ENCODE assay signal across 8 cellular contexts in genomic region chr3:187744169-187745151, GRCh38. TPM values are rescaled to one million over a fixed set of nuclear protein-coding genes. Genes with fewer than 3 reads are reported as not detected.
A peak's percentile ranks its signal among the peaks of the same experiment; 100 is the strongest.
DNase-seq lines count a peak whose midpoint lies in the region; ATAC-seq and TF ChIP-seq lines count a peak whose summit lies in the region.

No MANE protein-coding gene starts in this region.

- CTCF ChIA-PET in mammary epithelial cell (lab: Charles Lee; ENCODE audit: low non-redundant PET): interaction anchor here (1.2 kb wide), 1 partner anchor 1211 kb away, joined by 4 read pairs; no protein-coding TSS in a partner anchor

- intact Hi-C loops in mammary epithelial cell (cut with micrococcal nuclease): loop anchor here (1.0 to 10.0 kb wide), 11 partner anchors 242 to 928 kb away; no protein-coding TSS in a partner anchor

- peak overlapping the region; percentile 82 for H2AFZ ChIP-seq in mammary epithelial cell (ENCODE audit: low read depth, low read length)

- TF ChIP-seq CTCF in mammary epithelial cell (conservative IDR thresholded peaks at IDR 0.05 in 1 of 2, IDR thresholded peaks at IDR 0.05 in 1 of 2; ENCODE audit: extremely low read depth in 1 of 2, insufficient read depth in 1 of 2, low read depth in 1 of 2, low read length in 2 of 2): no peak

- peak overlapping the region; percentile 96 to 100 (median 99) for H3K27ac Mint-ChIP-seq in immature natural killer cell

- H4K20me1 ChIP-seq in BLaER1: peaks cover 52% of the 10 kb centered on the region
- H4K20me1 ChIP-seq in mammary epithelial cell (ENCODE audit: insufficient read depth, low read length): no peaks in the 10 kb centered on the region

- peaks cover 71 to 75% of the 10 kb centered on the region in 2 donors for H3K4me1 Mint-ChIP-seq in immature natural killer cell

- H3K4me3 ChIP-seq in BLaER1 (peak overlapping the region; percentile 97), mammary epithelial cell (replicated peaks in 1 of 3; ENCODE audit: insufficient read depth in 1 of 3, low read depth in 2 of 3, low read length in 3 of 3) (peak overlapping the region; percentile 67 to 98 (median 78)), skeletal muscle satellite cell (ENCODE audit: low read length) (peak overlapping the region; percentile 84)

- DNase-seq in KBM-7 (peak; percentile 78), T-helper 2 cell (peak in 4 of 5 experiments; percentile 32 to 75 (median 37)), mammary epithelial cell (peak; percentile 51), immature natural killer cell (peak; percentile 62 to 66 (median 65))

- H3K9me3 ChIP-seq in BLaER1 (no peaks in the 10 kb centered on the region), mammary epithelial cell (replicated peaks; ENCODE audit: insufficient read depth, low read length) (no peaks in the 10 kb centered on the region), skeletal muscle satellite cell (replicated peaks; ENCODE audit: low read length) (no peaks in the 10 kb centered on the region)

- H3K4me1 ChIP-seq in BLaER1 (peaks cover 28% of the 10 kb centered on the region), mammary epithelial cell (ENCODE audit: insufficient read depth, low read length) (peaks cover 38% of the 10 kb centered on the region), skeletal muscle satellite cell (ENCODE audit: control insufficient read depth, insufficient read depth, low read length) (peaks cover 40% of the 10 kb centered on the region)

- H3K27me3 ChIP-seq in BLaER1 (no peaks in the 10 kb centered on the region), mammary epithelial cell (ENCODE audit: insufficient read depth, low read length) (no peaks in the 10 kb centered on the region), skeletal muscle satellite cell (ENCODE audit: control insufficient read depth, insufficient read depth, low read length) (no peaks in the 10 kb centered on the region)

- dilution Hi-C loops in mammary epithelial cell (cut with HindIII; ENCODE audit: low sequenced_read_pairs): loop anchor here (5.0 to 25.0 kb wide), 7 partner anchors 63 to 1393 kb away; partner anchors contain the start of gene LPP

- H3K4me3 Mint-ChIP-seq in immature natural killer cell: peak overlapping the region; percentile 95 to 99 (median 96)

- no peaks in the 10 kb centered on the region for H3K9me3 Mint-ChIP-seq in immature natural killer cell

- peak overlapping the region; percentile 99 for H3K9ac ChIP-seq in BLaER1
- peak overlapping the region; percentile 99 for H3K9ac ChIP-seq in mammary epithelial cell (ENCODE audit: insufficient read depth, low read length)
- H3K9ac ChIP-seq in skeletal muscle satellite cell (ENCODE audit: low read depth, low read length): peak overlapping the region; percentile 95

- ATAC-seq in GM19455 (IDR thresholded peaks at IDR 0.05; ENCODE audit: unreplicated experiment) (no peak), HG02840 (IDR thresholded peaks at IDR 0.05; ENCODE audit: low FRiP score, unreplicated experiment) (no peak)

- WGBS in mammary epithelial cell (ENCODE audit: low coverage, missing lambda C conversion rate): under 1% methylated on average over 30 of the region's 55 CpGs

- H3K4me2 ChIP-seq in BLaER1 (peak overlapping the region; percentile 98), mammary epithelial cell (ENCODE audit: insufficient read depth, low read depth, low read length) (peak overlapping the region; percentile 100), skeletal muscle satellite cell (ENCODE audit: low read length) (peak overlapping the region; percentile 94)

- no TSS peak for BruUV-seq in mammary epithelial cell (replicated peaks; lab: Mats Ljungman, UMichigan)

- H3K27me3 Mint-ChIP-seq in immature natural killer cell (ENCODE audit: low read depth in 3 of 3): peaks cover 17 to 36% (median 28%) of the 10 kb centered on the region in 3 donors

- H3K79me2 ChIP-seq in mammary epithelial cell (ENCODE audit: insufficient read depth, low read length): peaks cover 48% of the 10 kb centered on the region

- H3K36me3 ChIP-seq in BLaER1: peaks cover 1% of the 10 kb centered on the region; the same call in 1 of the 2 replicates
- no peaks in the 10 kb centered on the region for H3K36me3 ChIP-seq in mammary epithelial cell (ENCODE audit: insufficient read depth, low read length)
- no peaks in the 10 kb centered on the region for H3K36me3 ChIP-seq in skeletal muscle satellite cell (ENCODE audit: insufficient read depth, low read length)

- no peaks in the 10 kb centered on the region for H3K36me3 Mint-ChIP-seq in immature natural killer cell

- peak overlapping the region; percentile 100 for H3K27ac ChIP-seq in BLaER1
- H3K27ac ChIP-seq in mammary epithelial cell (ENCODE audit: insufficient read depth, low read depth, low read length): peak overlapping the region; percentile 100

- in situ Hi-C loops in KBM-7 (cut with MboI; ENCODE audit: low pct_unique_long_range_greater_than_20kb, low sequenced_read_pairs): loop anchor here (25.0 kb wide), 1 partner anchor 1393 kb away; no protein-coding TSS in a partner anchor
- in situ Hi-C loops in mammary epithelial cell (cut with MboI; ENCODE audit: low sequenced_read_pairs in 2 of 2): loop anchor here (5.0 to 25.0 kb wide), 9 partner anchors 300 to 1400 kb away; no protein-coding TSS in a partner anchor

RNA-seq across cellular contexts. Expression of gene BCL6, which starts 0.8 kb away (rescaled TPM):
- total RNA-seq in mammary epithelial cell: 10 to 100 TPM; 14.0 to 26.8 TPM
- 3.9 TPM for polyA plus RNA-seq in mammary epithelial cell
- polyA minus RNA-seq in mammary epithelial cell: 8.4 TPM
- 1 to 10 TPM; 3.2 to 4.7 (median 4.6) TPM for polyA plus RNA-seq in immature natural killer cell
- 18.3 and 25.6 TPM in 2 replicates for total RNA-seq in skeletal muscle satellite cell (2012; rRNA removed)

RNA-seq across cellular contexts. Expression of gene RTP2, which starts 42.1 kb away (rescaled TPM):
- total RNA-seq in mammary epithelial cell: not detected
- polyA plus RNA-seq in mammary epithelial cell: not detected
- not detected for polyA minus RNA-seq in mammary epithelial cell
- polyA plus RNA-seq in immature natural killer cell: not detected
- not detected in 2 replicates for total RNA-seq in skeletal muscle satellite cell (2012; rRNA removed)
